ENCODE assay signal across 8 cellular contexts in the genomic region with DNA sequence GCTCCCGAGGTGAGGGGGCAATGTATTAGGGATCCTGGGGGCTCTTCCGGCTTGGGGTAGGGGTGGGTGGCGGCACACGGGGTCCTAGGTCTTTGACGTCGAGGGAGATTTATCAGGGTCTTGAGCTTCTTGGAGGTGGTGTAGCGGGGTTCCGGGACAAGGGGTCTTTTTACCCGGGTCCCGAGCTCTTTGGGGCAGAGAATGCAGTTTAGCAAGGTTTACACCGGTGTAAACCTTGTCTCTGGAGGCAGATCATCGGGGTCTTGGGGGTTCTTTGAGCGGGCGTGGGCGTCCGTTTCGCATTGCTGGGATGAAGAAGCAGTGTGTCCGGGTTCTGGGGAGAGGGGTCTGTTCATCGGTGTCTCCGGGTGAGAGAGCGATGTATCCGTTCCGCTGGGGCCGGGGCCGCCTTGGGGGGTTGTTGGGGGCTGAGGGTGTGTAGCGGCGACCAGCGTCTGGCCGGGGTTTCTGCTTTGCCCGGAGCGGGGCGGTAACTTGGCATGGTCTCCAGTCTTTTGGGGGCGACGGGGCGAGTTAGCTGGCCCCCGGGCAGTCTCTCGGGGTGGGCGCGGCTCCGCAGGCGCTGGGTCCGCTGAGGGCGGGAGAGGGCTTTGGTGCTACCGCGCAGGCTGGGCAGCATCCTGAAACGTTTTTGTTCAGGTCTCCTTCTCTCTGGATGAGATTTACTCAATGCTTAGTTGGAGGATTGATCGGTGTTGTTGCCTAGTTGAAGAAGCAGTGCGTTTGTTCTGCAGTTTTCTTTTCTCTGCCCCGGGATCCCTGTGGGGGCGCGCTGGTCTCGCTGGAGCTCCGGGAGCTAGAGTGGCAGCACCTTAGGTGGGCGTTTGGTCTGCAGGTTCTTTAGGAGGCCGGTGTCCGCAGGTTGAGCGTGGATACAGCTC. TPM values are rescaled to one million over a fixed set of nuclear protein-coding genes. Genes with fewer than 3 reads are reported as not detected.
A peak's percentile ranks its signal among the peaks of the same experiment; 100 is the strongest.
DNase-seq lines count a peak whose midpoint lies in the region; ATAC-seq and TF ChIP-seq lines count a peak whose summit lies in the region.

No MANE protein-coding gene starts in this region.

- 0 to 1% methylated on average over 28 to 57 of the region's 57 CpGs for WGBS in body of pancreas, 2 donors

- DNase-seq in CD14-positive monocyte (ENCODE audit: low spot score) (no peak), T-helper 1 cell (peak in 3 of 5 donors; percentile 2 to 14 (median 5)), body of pancreas (peak; percentile 35 to 51 (median 38)), retina (peak; percentile 82), NCI-H2081 treated with DMSO at 0.1 percent for 48 hours (lab: John Stamatoyannopoulos, UW) (no peak)

- H3K27ac ChIP-seq in body of pancreas = peak overlapping the region; percentile 60 to 94 (median 75)

- peaks cover 7 to 15% (median 10%) of the 10 kb centered on the region in 3 donors for H3K27me3 Mint-ChIP-seq in CD14-positive monocyte (ENCODE audit: low read depth in 3 of 3)

- no peaks in the 10 kb centered on the region for H3K9me3 ChIP-seq in body of pancreas

- no peak for TF ChIP-seq POLR2A in body of pancreas (IDR thresholded peaks at IDR 0.05)

- peak overlapping the region; percentile 93 to 98 for H3K4me3 Mint-ChIP-seq in CD14-positive monocyte

- H3K27ac Mint-ChIP-seq in CD14-positive monocyte = peak overlapping the region; percentile 51 to 93 (median 81)

- H3K4me1 ChIP-seq in body of pancreas = peaks cover 12% of the 10 kb centered on the region

- H3K4me3 ChIP-seq in body of pancreas (peak overlapping the region; percentile 59 to 97), iPS-11a (ENCODE audit: low read depth, low read length) (peak overlapping the region; percentile 73)

- TF ChIP-seq CTCF in CD14-positive monocyte (IDR thresholded peaks at IDR 0.05) = no peak
- peak in 1 of 7 experiments; percentile 19 for TF ChIP-seq CTCF in body of pancreas (IDR thresholded peaks at IDR 0.05)

- intact Hi-C loops in CD14-positive monocyte (cut with micrococcal nuclease) (no loop called here), body of pancreas (cut with DNase I) (loop anchor here (10.0 kb wide), 1 partner anchor 234 kb away; no protein-coding TSS in a partner anchor)

- ATAC-seq in HG03354 (IDR thresholded peaks at IDR 0.05; ENCODE audit: poor library complexity, severe bottlenecking, unreplicated experiment) = peak; percentile 2
- no peak for ATAC-seq in body of pancreas
- no peak for ATAC-seq in GM21423 (IDR thresholded peaks at IDR 0.05; ENCODE audit: unreplicated experiment)

- peaks cover 0 to 1% (median 0%) of the 10 kb centered on the region in 7 donors for H3K9me3 Mint-ChIP-seq in CD14-positive monocyte

- H3K27me3 ChIP-seq in body of pancreas = no peaks in the 10 kb centered on the region

- H3K4me1 Mint-ChIP-seq in CD14-positive monocyte = peaks cover 21% of the 10 kb centered on the region

- no peaks in the 10 kb centered on the region for H3K36me3 ChIP-seq in body of pancreas (replicated peaks in 1 of 2; ENCODE audit: insufficient read depth in 1 of 2, low read depth in 2 of 2)

- H3K36me3 Mint-ChIP-seq in CD14-positive monocyte = no peaks in the 10 kb centered on the region

RNA-seq across cellular contexts. Expression of gene GLCE, which starts 0.8 kb away (rescaled TPM):
- polyA plus RNA-seq in CD14-positive monocyte = 10 to 100 TPM; 24.0 to 24.3 TPM
- 1 to 10 TPM; 6.6 to 9.3 TPM for total RNA-seq in body of pancreas

Comparison
In these comparisons a context has a peak if more than half of its experiments do, and no peak if none do; other contexts are left out.
1. DNase-seq: peak in T-helper 1 cell (3 of 5), body of pancreas (4 of 4) and retina (single experiment); none in CD14-positive monocyte (single experiment) and NCI-H2081 treated with DMSO at 0.1 percent for 48 hours (single experiment).